Comparison of ENCODE assay signal across 21 cellular contexts in genomic region chr4:34893382-34893781, GRCh38.
"Had no signal": no experiment of that assay in that cellular context is flagged by ENCODE, and none has a peak within 500 bp of the region (broad histone marks: within the 10 kb centered on the region; RNA-seq: fewer than 3 reads in every experiment).

No MANE protein-coding gene starts in this region.

- FAIRE-seq: HTR-8/SVneo, K562 had no signal

- H3K36me3 ChIP-seq: SJCRH30 had no signal

- H3K4me1 ChIP-seq: SJCRH30 had no signal

- H3K9me3 ChIP-seq: SJCRH30 had no signal

- H3K4me3 ChIP-seq: K562, SJCRH30 had no signal

- H3K27me3 ChIP-seq: SJCRH30 had no signal

- H3K27ac ChIP-seq: HL-60, SJCRH30 had no signal

- DNase-seq: NCI-H1092, NCI-H1105 treated with DMSO at 0.1 percent for 48 hours, NCI-H1417 treated with DMSO at 0.1 percent for 48 hours, NCI-H146, NCI-H1694 treated with DMSO at 0.1 percent for 48 hours, NCI-H1930, NCI-H2081, NCI-H2107, NCI-H2227 treated with DMSO at 0.1 percent for 48 hours, NCI-H524, NCI-H526 treated with DMSO at 0.1 percent for 48 hours, NCI-H748 treated with DMSO at 0.1 percent for 48 hours, PC-3, SHP77 treated with DMSO at 0.1 percent for 48 hours, SJCRH30 had no signal

- ATAC-seq: K562, Panc1, PC-3, Right ventricle myocardium inferior, SK-N-SH treated with all-trans-retinoic acid at 6 μM for 48 hours had no signal
